In genomic region chr4:175705407-175705806, GRCh38 we compare ENCODE assay signal across 9 cellular contexts.
DNase-seq lines count a peak whose midpoint lies in the region; ATAC-seq, FAIRE-seq and TF ChIP-seq lines count a peak whose summit lies in the region.
"Had no signal": no experiment of that assay in that cellular context is flagged by ENCODE, and none has a peak within 500 bp of the region (broad histone marks: within the 10 kb centered on the region; RNA-seq: fewer than 3 reads in every experiment).

No MANE protein-coding gene starts in this region.

- H3K27ac ChIP-seq in H1 (ENCODE audit: low read depth, low read length) (no peak overlapping the region), neural cell (ENCODE audit: low read length) (peak overlapping the region; percentile 75), vagina (no peak overlapping the region)

- TF ChIP-seq EP300 in H1 (IDR thresholded peaks at IDR 0.05; ENCODE audit: borderline replicate concordance in 1 of 2, low read depth in 2 of 2, low read length in 2 of 2) (peak in 1 of 2 experiments; percentile 85; a peak in 1 of 3 replicates), neural cell (conservative IDR thresholded peaks at IDR 0.05; ENCODE audit: poor library complexity, severe bottlenecking) (peak; percentile 58)

- TF ChIP-seq RAD21 in H1 (IDR thresholded peaks at IDR 0.05 in 1 of 2, conservative IDR thresholded peaks at IDR 0.05 in 1 of 2; ENCODE audit: low read depth in 2 of 2, low read length in 2 of 2) (0 out of 4 replicates have a peak, but pooled peaks of 1 of the 2 experiments have one; percentile 8), neural cell (conservative IDR thresholded peaks at IDR 0.05) (no peak)

- no peaks in the 10 kb centered on the region for H3K27me3 ChIP-seq in H1 (replicated peaks in 1 of 4; ENCODE audit: control insufficient read depth in 3 of 4, extremely low read depth in 1 of 4, insufficient read depth in 3 of 4, low read length in 3 of 4)
- no peaks in the 10 kb centered on the region for H3K27me3 ChIP-seq in neural cell (ENCODE audit: insufficient read depth, low read depth, low read length)
- H3K27me3 ChIP-seq in vagina = no peaks in the 10 kb centered on the region

- H3K4me3 ChIP-seq in H1 (ENCODE audit: extremely low read depth in 1 of 4, insufficient read depth in 2 of 4, low read depth in 3 of 4, low read length in 4 of 4) (no peak overlapping the region), neural cell (ENCODE audit: low read length) (peak overlapping the region; percentile 46), vagina (no peak overlapping the region)

- no peak for TF ChIP-seq CTCF in H1 (IDR thresholded peaks at IDR 0.05; ENCODE audit: control extremely low read depth in 1 of 3, insufficient read depth in 1 of 3, low read depth in 1 of 3, low read length in 3 of 3)
- TF ChIP-seq CTCF in neural cell (IDR thresholded peaks at IDR 0.05; ENCODE audit: poor library complexity, severe bottlenecking) = no peak
- no peak for TF ChIP-seq CTCF in vagina (IDR thresholded peaks at IDR 0.05)

- H3K79me2 ChIP-seq in H1 (ENCODE audit: control insufficient read depth in 1 of 2, insufficient read depth in 2 of 2, low read length in 2 of 2) (no peaks in the 10 kb centered on the region), neural cell (replicated peaks; ENCODE audit: insufficient read depth, low read length) (peaks cover 19% of the 10 kb centered on the region)

- H4K91ac ChIP-seq in H1 (replicated peaks; ENCODE audit: insufficient read length, low read length) = no peak overlapping the region

- peak overlapping the region in 1 of 2 experiments; percentile 5; a peak in 1 of 4 replicates for H3K4me2 ChIP-seq in H1 (ENCODE audit: insufficient read depth in 1 of 2, low read depth in 2 of 2, low read length in 2 of 2)
- H3K4me2 ChIP-seq in neural cell (ENCODE audit: low read length) = peak overlapping the region; percentile 50

- peaks cover 0 to 2% (median 0%) of the 10 kb centered on the region in 4 experiments; a peak in 1 of 7 replicates for H3K4me1 ChIP-seq in H1 (replicated peaks in 1 of 4; ENCODE audit: control insufficient read depth in 3 of 4, insufficient read depth in 4 of 4, low read length in 3 of 4)
- H3K4me1 ChIP-seq in vagina = no peaks in the 10 kb centered on the region

- H3K9ac ChIP-seq in H1 (replicated peaks in 1 of 4; ENCODE audit: extremely low read depth in 1 of 4, low read depth in 3 of 4, low read length in 3 of 4) = no peak overlapping the region
- peak overlapping the region; percentile 23 for H3K9ac ChIP-seq in neural cell (ENCODE audit: low read length)

- no peak overlapping the region for H3K56ac ChIP-seq in H1 (replicated peaks; ENCODE audit: insufficient read length, low read depth, low read length)

- peak; percentile 72 for FAIRE-seq in H1 (lab: Jason Lieb, UNC)

- H3K9me3 ChIP-seq in H1 (ENCODE audit: insufficient read depth in 2 of 2, low read depth in 1 of 2, low read length in 1 of 2) (no peaks in the 10 kb centered on the region), neural cell (ENCODE audit: low read length) (no peaks in the 10 kb centered on the region), vagina (no peaks in the 10 kb centered on the region)

- H4K5ac ChIP-seq in H1 (ENCODE audit: insufficient read length, low read depth, low read length) = no peak overlapping the region

- TF ChIP-seq POLR2A in H1 (IDR thresholded peaks at IDR 0.05; ENCODE audit: control extremely low read depth in 1 of 2, low read depth in 2 of 2, low read length in 2 of 2) (no peak), vagina (IDR thresholded peaks at IDR 0.05) (no peak)

- H2BK12ac ChIP-seq in H1 (ENCODE audit: low read depth, low read length) = no peak overlapping the region

- CTCF ChIA-PET in H1 (lab: Charles Lee; ENCODE audit: partially characterized antibody) = interaction anchor here (1.2 to 2.3 kb wide), 3 partner anchors 15 to 108 kb away, joined by 4 to 6 read pairs (median 4); no protein-coding TSS in a partner anchor

- no peak overlapping the region for H3K18ac ChIP-seq in H1 (ENCODE audit: extremely low read depth, low read length)

- DNase-seq in D341Med (ENCODE audit: low spot score) (peak; percentile 46), NCI-H345 treated with DMSO at 0.1 percent for 48 hours (lab: John Stamatoyannopoulos, UW; ENCODE audit: unreplicated experiment) (peak; percentile 18), H1 (ENCODE audit: low read depth in 1 of 2, low spot score in 2 of 2) (peak in 1 of 2 experiments; percentile 63), vagina (ENCODE audit: extremely low spot score in 2 of 2) (no peak)
- DNase-seq in activated CD4-positive, CD25-positive, alpha-beta regulatory T cell (lab: John Stamatoyannopoulos, UW) = no peak
- DNase-seq: stimulated activated CD4-positive, alpha-beta T cell treated with anti-CD3 and anti-CD28 coated beads, Interleukin-1b, Interleukin-23, amount 100 ng/mL, for 48 hours had no signal

- H2BK15ac ChIP-seq in H1 (ENCODE audit: low read length) = no peak overlapping the region

- H2AK5ac ChIP-seq in H1 (ENCODE audit: low read depth, low read length) = no peak overlapping the region

- H2BK20ac ChIP-seq in H1 (ENCODE audit: low read length) = no peak overlapping the region

- 37% methylated on average over 9 of the region's 9 CpGs; no CpG with 5 or more reads in 1 of the 2 experiments for whole genome bisulfite sequencing in H1 (ENCODE audit: extremely low coverage in 1 of 2, insufficient coverage in 1 of 2, insufficient read length in 1 of 2, insufficient replicate concordance in 2 of 2, low coverage in 1 of 2, low lambda C conversion rate in 2 of 2, missing lambda C conversion rate in 1 of 2), 2 experiments

- H3K4ac ChIP-seq in H1 (replicated peaks; ENCODE audit: insufficient read length, low read depth, low read length) = no peak overlapping the region

- H3K23ac ChIP-seq in H1 (ENCODE audit: insufficient read length) = no peak overlapping the region

- no peak overlapping the region for H4K8ac ChIP-seq in H1 (ENCODE audit: extremely low read depth, insufficient read depth, low read length)

- no peak overlapping the region for H2BK120ac ChIP-seq in H1 (replicated peaks; ENCODE audit: low read depth, low read length)

- POLR2A ChIA-PET in H1 (lab: Charles Lee; ENCODE audit: partially characterized antibody) = no interaction called here

- H3K14ac ChIP-seq in H1 (ENCODE audit: insufficient read length) = no peak overlapping the region

- H3K9me2 ChIP-seq in neural cell (ENCODE audit: insufficient read depth, low read length) = no peaks in the 10 kb centered on the region

- H4K20me1 ChIP-seq in H1 (replicated peaks in 1 of 2; ENCODE audit: control insufficient read depth in 1 of 2, insufficient read depth in 2 of 2, low read length in 2 of 2) (no peaks in the 10 kb centered on the region), neural cell (ENCODE audit: insufficient read depth) (no peaks in the 10 kb centered on the region)

- no peaks in the 10 kb centered on the region for H3K79me1 ChIP-seq in H1 (ENCODE audit: low read depth, low read length)

- no peaks in the 10 kb centered on the region for H3K36me3 ChIP-seq in H1 (ENCODE audit: control insufficient read depth in 2 of 4, insufficient read depth in 4 of 4, low read length in 3 of 4)
- no peaks in the 10 kb centered on the region for H3K36me3 ChIP-seq in neural cell (ENCODE audit: insufficient read depth, low read length)
- H3K36me3 ChIP-seq in vagina = no peaks in the 10 kb centered on the region

- H2AFZ ChIP-seq in H1 (ENCODE audit: low read length) (no peak overlapping the region), neural cell (ENCODE audit: low read depth, low read length) (no peak overlapping the region)

- intact Hi-C loops in vagina (cut with DNase I) = no loop called here

- H3F3A ChIP-seq in neural cell (ENCODE audit: insufficient read depth, low read length, poor library complexity, severe bottlenecking) = no peaks in the 10 kb centered on the region

- ATAC-seq in GM19023 (IDR thresholded peaks at IDR 0.05; ENCODE audit: unreplicated experiment) (no peak), GM21367 (IDR thresholded peaks at IDR 0.05; ENCODE audit: unreplicated experiment) (no peak)

- no peak overlapping the region for H2BK5ac ChIP-seq in H1 (ENCODE audit: low read depth, low read length)

- H3K23me2 ChIP-seq in H1 (ENCODE audit: low read depth, low read length) = no peaks in the 10 kb centered on the region

TF ChIP-seq in H1, 55 proteins besides CTCF, POLR2A, EP300 and RAD21 (continues in another document):
- no peak for TF ChIP-seq E2F6 (IDR thresholded peaks at IDR 0.05)
- TF ChIP-seq TAF7 (optimal IDR thresholded peaks at IDR 0.05; ENCODE audit: borderline replicate concordance, low read depth, low read length) = no peak
- TF ChIP-seq SUZ12 (IDR thresholded peaks at IDR 0.05; ENCODE audit: low read length) = no peak
- no peak for TF ChIP-seq GABPA (IDR thresholded peaks at IDR 0.05; ENCODE audit: borderline replicate concordance, insufficient read depth, low read length)
- TF ChIP-seq CTBP2 (IDR thresholded peaks at IDR 0.05; ENCODE audit: borderline replicate concordance, insufficient read depth, insufficient read length, low read length) = no peak
- TF ChIP-seq POU5F1 (IDR thresholded peaks at IDR 0.05; ENCODE audit: low read depth, low read length) = no peak
- TF ChIP-seq JUN (IDR thresholded peaks at IDR 0.05; ENCODE audit: low read depth, low read length) = no peak
- no peak for TF ChIP-seq RXRA (IDR thresholded peaks at IDR 0.05; ENCODE audit: insufficient read depth, low read depth, low read length)

TF ChIP-seq in neural cell, 6 proteins besides CTCF, POLR2A, EP300 and RAD21 (continues in another document):
- TF ChIP-seq TAF1 (IDR thresholded peaks at IDR 0.05; ENCODE audit: low read depth) = no peak
- TF ChIP-seq SMC3 (conservative IDR thresholded peaks at IDR 0.05; ENCODE audit: poor library complexity) = peak; percentile 17
- no peak for TF ChIP-seq EZH2 (IDR thresholded peaks at IDR 0.05; ENCODE audit: borderline replicate concordance, insufficient read depth, low read length, poor library complexity, severe bottlenecking)

Comparison
In these comparisons a context has a peak if more than half of its experiments do, and no peak if none do; other contexts are left out.
1. DNase-seq: peak in D341Med (single experiment) and NCI-H345 treated with DMSO at 0.1 percent for 48 hours (single experiment); none in activated CD4-positive, CD25-positive, alpha-beta regulatory T cell (0 of 4) and vagina (0 of 2).